Comparison of ENCODE assay signal across 1 cellular context in genomic region chr18:76422121-76422520, GRCh38.
TF ChIP-seq lines count a peak whose summit lies in the region.

No MANE protein-coding gene starts in this region.

TF ChIP-seq in WTC11, 78 proteins besides CTCF, POLR2A, EP300 and RAD21 (continued from another document):
- TF ChIP-seq ZSCAN18 (CRISPR knock-in tag; IDR thresholded peaks at IDR 0.05) (no peak), TP53 (CRISPR knock-in tag; IDR thresholded peaks at IDR 0.05) (no peak), ELF4 (CRISPR knock-in tag; IDR thresholded peaks at IDR 0.05; ENCODE audit: low read depth) (no peak), ZNF138 (CRISPR knock-in tag; conservative IDR thresholded peaks at IDR 0.05) (no peak), ESRRA (CRISPR knock-in tag; IDR thresholded peaks at IDR 0.05; ENCODE audit: borderline replicate concordance) (no peak)
